Comparison of ENCODE assay signal across 12 cellular contexts in genomic region chr10:132634241-132634946, GRCh38.
DNase-seq lines count a peak whose midpoint lies in the region; ATAC-seq and TF ChIP-seq lines count a peak whose summit lies in the region.
"Had no signal": no experiment of that assay in that cellular context is flagged by ENCODE, and none has a peak within 500 bp of the region (broad histone marks: within the 10 kb centered on the region; RNA-seq: fewer than 3 reads in every experiment).

No MANE protein-coding gene starts in this region.

- H3K18ac ChIP-seq in mesenchymal stem cell (ENCODE audit: low read depth in 1 of 2, low read length in 2 of 2), result no peak overlapping the region

- H3K9me3 Mint-ChIP-seq in activated naive CD4-positive, alpha-beta T cell treated with anti-CD3 and anti-CD28 coated beads, Interleukin-2, amount 10 ng/mL, durations not matched to agents 7 days and 5 days, result no peaks in the 10 kb centered on the region
- H3K9me3 Mint-ChIP-seq: activated naive CD4-positive, alpha-beta T cell treated with anti-CD3 and anti-CD28 coated beads, Interleukin-2, amount 50 U/mL, for 72 hours had no signal

- no peak overlapping the region for H2BK120ac ChIP-seq in mesenchymal stem cell (ENCODE audit: low read depth, low read length)

- H3K23ac ChIP-seq in mesenchymal stem cell (ENCODE audit: low read length in 2 of 2), result no peak overlapping the region

- no peak overlapping the region for H3K9ac ChIP-seq in mesenchymal stem cell (ENCODE audit: low read length)

- no peak overlapping the region for H3K4me2 ChIP-seq in mesenchymal stem cell (ENCODE audit: low read length, poor library complexity, severe bottlenecking)

- no peak overlapping the region for H3K4me3 Mint-ChIP-seq in activated naive CD4-positive, alpha-beta T cell treated with anti-CD3 and anti-CD28 coated beads, Interleukin-2, amount 10 ng/mL, durations not matched to agents 7 days and 5 days

- H3K36me3 Mint-ChIP-seq in activated naive CD4-positive, alpha-beta T cell treated with anti-CD3 and anti-CD28 coated beads, Interleukin-2, amount 10 ng/mL, durations not matched to agents 7 days and 5 days, result no peaks in the 10 kb centered on the region
- H3K36me3 Mint-ChIP-seq: activated naive CD4-positive, alpha-beta T cell treated with anti-CD3 and anti-CD28 coated beads, Interleukin-2, amount 50 U/mL, for 72 hours had no signal

- no peaks in the 10 kb centered on the region for H3K27me3 Mint-ChIP-seq in activated naive CD4-positive, alpha-beta T cell treated with anti-CD3 and anti-CD28 coated beads, Interleukin-2, amount 10 ng/mL, durations not matched to agents 7 days and 5 days

- H3K14ac ChIP-seq in mesenchymal stem cell (ENCODE audit: low read length in 2 of 2), result peak overlapping the region in 1 of 2 experiments; percentile 19

- H3K36me3 ChIP-seq in heart right ventricle (no peaks in the 10 kb centered on the region), WERI-Rb-1 (no peaks in the 10 kb centered on the region), mesenchymal stem cell (ENCODE audit: control insufficient read depth in 1 of 2, insufficient read depth in 2 of 2, low read depth in 1 of 2, low read length in 2 of 2) (peaks cover 0 to 4% of the 10 kb centered on the region in 2 experiments)

- H3K27me3 ChIP-seq in heart right ventricle (no peaks in the 10 kb centered on the region), WERI-Rb-1 (ENCODE audit: insufficient read depth, low read depth, severe bottlenecking) (no peaks in the 10 kb centered on the region), mesenchymal stem cell (ENCODE audit: control insufficient read depth in 1 of 2, insufficient read depth in 1 of 2, low read length in 2 of 2) (no peaks in the 10 kb centered on the region)

- H3K27ac Mint-ChIP-seq in activated naive CD4-positive, alpha-beta T cell treated with anti-CD3 and anti-CD28 coated beads, Interleukin-2, amount 10 ng/mL, durations not matched to agents 7 days and 5 days, result no peak overlapping the region
- H3K27ac Mint-ChIP-seq: activated naive CD4-positive, alpha-beta T cell treated with anti-CD3 and anti-CD28 coated beads, Interleukin-2, amount 50 U/mL, for 72 hours had no signal

- H3K4ac ChIP-seq in mesenchymal stem cell (ENCODE audit: low read depth in 1 of 2, low read length in 2 of 2), result no peak overlapping the region

- no peak overlapping the region for H2AK5ac ChIP-seq in mesenchymal stem cell (ENCODE audit: low read length, severe bottlenecking)

- H2BK5ac ChIP-seq in mesenchymal stem cell (ENCODE audit: low read depth, low read length, poor library complexity, severe bottlenecking), result no peak overlapping the region

- TF ChIP-seq CTCF in heart right ventricle (IDR thresholded peaks at IDR 0.05) (peak in 1 of 9 donors; percentile 13), WERI-Rb-1 (IDR thresholded peaks at IDR 0.05; ENCODE audit: low read depth, low read length) (peak; percentile 47; the same call in 1 of the 2 replicates)

- 93% methylated on average over 22 of the region's 22 CpGs for WGBS in heart right ventricle, 2 donors
- 88% methylated on average over 22 of the region's 22 CpGs for WGBS in mesenchymal stem cell

- peak overlapping the region in 3 of 10 donors; percentile 12 to 99 (median 96) for H3K27ac ChIP-seq in heart right ventricle
- no peak overlapping the region for H3K27ac ChIP-seq in WERI-Rb-1
- no peak overlapping the region for H3K27ac ChIP-seq in mesenchymal stem cell (ENCODE audit: low read length, poor library complexity, severe bottlenecking)

- DNase-seq in Right ventricle myocardium inferior (ENCODE audit: missing footprints) (peak; percentile 21), heart right ventricle (no peak), WERI-Rb-1 (no peak), mesenchymal stem cell (no peak), islet precursor cell (no peak), COLO668 (lab: John Stamatoyannopoulos, UW; ENCODE audit: unreplicated experiment) (no peak)
- DNase-seq in activated naive CD4-positive, alpha-beta T cell treated with anti-CD3 and anti-CD28 coated beads, Interleukin-2, amount 10 ng/mL, durations not matched to agents 7 days and 5 days, result no peak
- DNase-seq: AML-193; effector CD4-positive, alpha-beta T cell; NCI-H1105 had no signal

- peak overlapping the region; percentile 74 for H4K91ac ChIP-seq in mesenchymal stem cell (ENCODE audit: low read length)

- H3K4me3 ChIP-seq in heart right ventricle (no peak overlapping the region), WERI-Rb-1 (ENCODE audit: low read depth, low read length) (no peak overlapping the region), mesenchymal stem cell (ENCODE audit: insufficient read depth in 1 of 2, low read depth in 1 of 2, low read length in 2 of 2) (no peak overlapping the region)

- H3K4me1 ChIP-seq in heart right ventricle, result peaks cover 43 to 98% (median 68%) of the 10 kb centered on the region in 9 donors
- H3K4me1 ChIP-seq in mesenchymal stem cell (ENCODE audit: control insufficient read depth, insufficient read depth, low read depth, low read length), result peaks cover 9% of the 10 kb centered on the region

- ATAC-seq in Right ventricle myocardium inferior (no peak), heart right ventricle (no peak), HG03097 (IDR thresholded peaks at IDR 0.05; ENCODE audit: low FRiP score, unreplicated experiment) (no peak)

- no peak overlapping the region for H4K8ac ChIP-seq in mesenchymal stem cell (ENCODE audit: low read length)

- H3K9me3 ChIP-seq in heart right ventricle (no peaks in the 10 kb centered on the region), WERI-Rb-1 (ENCODE audit: severe bottlenecking) (no peaks in the 10 kb centered on the region), mesenchymal stem cell (ENCODE audit: control insufficient read depth, low read length) (no peaks in the 10 kb centered on the region)

- peaks cover 47% of the 10 kb centered on the region for H3K79me1 ChIP-seq in mesenchymal stem cell (replicated peaks; ENCODE audit: low read length, poor library complexity, severe bottlenecking)

- peaks cover 13% of the 10 kb centered on the region for H3K4me1 Mint-ChIP-seq in activated naive CD4-positive, alpha-beta T cell treated with anti-CD3 and anti-CD28 coated beads, Interleukin-2, amount 10 ng/mL, durations not matched to agents 7 days and 5 days

- no peak overlapping the region for H2BK12ac ChIP-seq in mesenchymal stem cell (ENCODE audit: low read length in 2 of 2)

- no peak overlapping the region for H2BK15ac ChIP-seq in mesenchymal stem cell (ENCODE audit: low read depth, poor library complexity, severe bottlenecking)

- CTCF ChIA-PET in activated naive CD4-positive, alpha-beta T cell treated with anti-CD3 and anti-CD28 coated beads, Interleukin-2, amount 10 ng/mL, durations not matched to agents 7 days and 5 days (lab: Charles Lee), result interaction anchor here (0.7 to 1.6 kb wide), 5 partner anchors 10 to 174 kb away, joined by 3 read pairs; no protein-coding TSS in a partner anchor

- intact Hi-C loops in Right ventricle myocardium inferior (cut with DNase I) (no loop called here), heart right ventricle (cut with DNase I) (loop anchor here in 8 of 10 donors (2.0 to 10.0 kb wide), 9 partner anchors 42 to 242 kb away; partner anchors contain the start of genes INPP5A (in 2 of the 8) and PWWP2B (in 2 of the 8))

- no peak overlapping the region for H2AFZ ChIP-seq in mesenchymal stem cell (ENCODE audit: low read depth, low read length)
